10 cellular contexts compared by ENCODE assay signal in genomic region chr2:86017901-86018896, GRCh38.
A peak's percentile ranks its signal among the peaks of the same experiment; 100 is the strongest.
DNase-seq lines count a peak whose midpoint lies in the region; ATAC-seq and TF ChIP-seq lines count a peak whose summit lies in the region.
"Had no signal": no experiment of that assay in that cellular context is flagged by ENCODE, and none has a peak within 500 bp of the region (broad histone marks: within the 10 kb centered on the region; RNA-seq: fewer than 3 reads in every experiment).

No MANE protein-coding gene starts in this region.

- ATAC-seq in esophagus mucosa (peak; percentile 24), psoas muscle (peak; percentile 84 to 91 (median 88)), WTC11 (no peak)

- no peaks in the 10 kb centered on the region for H3K79me2 ChIP-seq in OCI-LY1 (ENCODE audit: insufficient read depth, low read length)

- no peak overlapping the region for H3K4me2 ChIP-seq in OCI-LY1 (ENCODE audit: low read length)

- peak; percentile 71 for DNase-seq in Calu3
- DNase-seq in psoas muscle = peak; percentile 82 to 93
- DNase-seq in NOMO-1 treated with DMSO at 0.1 percent for 48 hours (lab: John Stamatoyannopoulos, UW; ENCODE audit: unreplicated experiment) = no peak
- DNase-seq in WTC11 (ENCODE audit: low spot score) = no peak
- no peak for DNase-seq in activated CD4-positive, CD25-positive, alpha-beta regulatory T cell (lab: John Stamatoyannopoulos, UW)
- DNase-seq in middle frontal gyrus (ENCODE audit: extremely low spot score, low spot score) = no peak
- DNase-seq: esophagus squamous epithelium, NCI-H2171 treated with DMSO at 0.1 percent for 48 hours had no signal

- H3K27ac Mint-ChIP-seq in Calu3 (ENCODE audit: unreplicated experiment) (no peak overlapping the region), WTC11 (no peak overlapping the region)

- H3K4me3 ChIP-seq in OCI-LY1 (ENCODE audit: low read depth, low read length, poor library complexity, severe bottlenecking) (no peak overlapping the region), psoas muscle (no peak overlapping the region)
- H3K4me3 ChIP-seq: esophagus squamous epithelium had no signal

- no peaks in the 10 kb centered on the region for H4K20me1 ChIP-seq in OCI-LY1 (ENCODE audit: insufficient read depth, low read length)

- CTCF ChIA-PET in Calu3 (lab: Charles Lee) (no interaction called here), WTC11 (lab: Charles Lee) (interaction anchor here (0.7 to 1.7 kb wide), 2 partner anchors 191 kb away, joined by 3 to 6 read pairs; no protein-coding TSS in a partner anchor)

- H3K9me3 Mint-ChIP-seq in Calu3 (ENCODE audit: low read depth, unreplicated experiment) (peaks cover 9% of the 10 kb centered on the region), WTC11 (peaks cover 29% of the 10 kb centered on the region)

- H3F3A ChIP-seq in OCI-LY1 (ENCODE audit: insufficient read depth, low read length) = no peaks in the 10 kb centered on the region

- 35 to 46% (median 38%) methylated on average over 19 to 22 of the region's 22 CpGs for WGBS in psoas muscle, 3 donors

- H2AFZ ChIP-seq in OCI-LY1 (ENCODE audit: low read length) = no peak overlapping the region

- H3K27me3 Mint-ChIP-seq in Calu3 (ENCODE audit: unreplicated experiment) (peaks cover 3% of the 10 kb centered on the region), WTC11 (ENCODE audit: low read depth) (peaks cover 7% of the 10 kb centered on the region)

- H3K9me2 ChIP-seq in OCI-LY1 (ENCODE audit: low read depth, low read length) = no peaks in the 10 kb centered on the region

- peaks cover 27% of the 10 kb centered on the region for H3K4me1 ChIP-seq in OCI-LY1 (ENCODE audit: insufficient read depth, low read length, severe bottlenecking)
- peaks cover 35% of the 10 kb centered on the region for H3K4me1 ChIP-seq in psoas muscle

- H3K36me3 Mint-ChIP-seq in Calu3 (ENCODE audit: insufficient read depth, unreplicated experiment) (no peaks in the 10 kb centered on the region), WTC11 (peaks cover 13% of the 10 kb centered on the region)

- no TSS peak for BruUV-seq in Calu3 (replicated peaks; lab: Mats Ljungman, UMichigan)

- H3K9me3 ChIP-seq in OCI-LY1 (ENCODE audit: low read length) (peaks cover 4% of the 10 kb centered on the region), psoas muscle (no peaks in the 10 kb centered on the region)

- H3K4me1 Mint-ChIP-seq in Calu3 (ENCODE audit: low read depth, unreplicated experiment) = no peaks in the 10 kb centered on the region
- no peaks in the 10 kb centered on the region for H3K4me1 Mint-ChIP-seq in WTC11

- H3K36me3 ChIP-seq in OCI-LY1 (ENCODE audit: insufficient read depth, low read length) = no peaks in the 10 kb centered on the region; the same call in 1 of the 2 replicates
- no peaks in the 10 kb centered on the region for H3K36me3 ChIP-seq in psoas muscle (ENCODE audit: insufficient read depth in 1 of 2, low read depth in 1 of 2)
- H3K36me3 ChIP-seq: esophagus squamous epithelium had no signal

- H3K27me3 ChIP-seq in OCI-LY1 (ENCODE audit: insufficient read depth, low read length) = no peaks in the 10 kb centered on the region
- H3K27me3 ChIP-seq in psoas muscle (ENCODE audit: insufficient read depth in 3 of 3, low read length in 2 of 3) = no peaks in the 10 kb centered on the region
- H3K27me3 ChIP-seq: esophagus squamous epithelium had no signal

- POLR2A ChIA-PET in WTC11 (lab: Charles Lee) = no interaction called here

- H3K4me3 Mint-ChIP-seq in Calu3 (ENCODE audit: low read depth, unreplicated experiment) (no peak overlapping the region), WTC11 (no peak overlapping the region)

- H3K9ac ChIP-seq in OCI-LY1 (ENCODE audit: low read length) = no peak overlapping the region

- TF ChIP-seq CTCF in Calu3 (IDR thresholded peaks at IDR 0.05; ENCODE audit: unreplicated experiment) (no peak), OCI-LY1 (IDR thresholded peaks at IDR 0.05; ENCODE audit: low read length) (no peak), psoas muscle (IDR thresholded peaks at IDR 0.05) (no peak), WTC11 (IDR thresholded peaks at IDR 0.05) (no peak)

- intact Hi-C loops in Calu3 (cut with micrococcal nuclease; ENCODE audit: unreplicated experiment) (loop anchor here (2.0 to 5.0 kb wide), 2 partner anchors 131 to 191 kb away; partner anchors contain the start of gene ST3GAL5), psoas muscle (cut with DNase I) (no loop called here)

- H3K27ac ChIP-seq in OCI-LY1 (ENCODE audit: low read depth, low read length, poor library complexity, severe bottlenecking) (peak overlapping the region; percentile 43), psoas muscle (peak overlapping the region; percentile 18)

TF ChIP-seq in WTC11, 78 proteins besides CTCF, POLR2A, EP300 and RAD21:
- TF ChIP-seq MAX (CRISPR knock-in tag; IDR thresholded peaks at IDR 0.05) (no peak), RORB (CRISPR knock-in tag; IDR thresholded peaks at IDR 0.05) (no peak), HMGA2 (CRISPR knock-in tag; IDR thresholded peaks at IDR 0.05) (no peak), ZMAT4 (CRISPR knock-in tag; IDR thresholded peaks at IDR 0.05) (no peak), NR3C1 (CRISPR knock-in tag; conservative IDR thresholded peaks at IDR 0.05; ENCODE audit: low read depth) (no peak), NR1H2 (CRISPR knock-in tag; IDR thresholded peaks at IDR 0.05) (no peak), ZNF423 (CRISPR knock-in tag; IDR thresholded peaks at IDR 0.05) (no peak), MYBL2 (CRISPR knock-in tag; IDR thresholded peaks at IDR 0.05) (no peak), ZNF671 (CRISPR knock-in tag; IDR thresholded peaks at IDR 0.05) (no peak)

Comparison
In these comparisons a context has a peak if more than half of its experiments do, and no peak if none do; other contexts are left out.
1. DNase-seq: peak in Calu3 (single experiment) and psoas muscle (2 of 2); none in NOMO-1 treated with DMSO at 0.1 percent for 48 hours (single experiment), WTC11 (single experiment), activated CD4-positive, CD25-positive, alpha-beta regulatory T cell (0 of 4) and middle frontal gyrus (single experiment).